In genomic region chr15:80989518-80990478, GRCh38 we compare ENCODE assay signal across 1 cellular context.
TF ChIP-seq lines count a peak whose summit lies in the region.

MESD (minus strand) TSS chr15:80989819; CDS start chr15:80989791, 28 bp downstream.

TF ChIP-seq in HepG2, 621 proteins besides CTCF, POLR2A, EP300 and RAD21 (continued from another document and continues in another):
- no peak for TF ChIP-seq GMEB2 (CRISPR knock-in tag; IDR thresholded peaks at IDR 0.05; ENCODE audit: low read depth)
- no peak for TF ChIP-seq MTA3 (CRISPR knock-in tag; IDR thresholded peaks at IDR 0.05)
- no peak for TF ChIP-seq SRSF4 (IDR thresholded peaks at IDR 0.05; ENCODE audit: low read depth, low read length, poor library complexity, severe bottlenecking)
- TF ChIP-seq NKX3-1 (CRISPR knock-in tag; IDR thresholded peaks at IDR 0.05) = no peak
- no peak for TF ChIP-seq ARNT (IDR thresholded peaks at IDR 0.05)
- peak; percentile 53 for TF ChIP-seq ZBTB26 (CRISPR knock-in tag; IDR thresholded peaks at IDR 0.05; ENCODE audit: borderline replicate concordance)
- TF ChIP-seq ZNF644 (CRISPR knock-in tag; IDR thresholded peaks at IDR 0.05; ENCODE audit: low read depth) = no peak
- no peak for TF ChIP-seq ZNF33A (CRISPR knock-in tag; IDR thresholded peaks at IDR 0.05; ENCODE audit: borderline replicate concordance)
- no peak for TF ChIP-seq BCLAF1 (IDR thresholded peaks at IDR 0.05)
- TF ChIP-seq ZBTB10 (CRISPR knock-in tag; IDR thresholded peaks at IDR 0.05; ENCODE audit: borderline replicate concordance) = no peak
- no peak for TF ChIP-seq SRF (IDR thresholded peaks at IDR 0.05; ENCODE audit: low read depth, low read length)
- no peak for TF ChIP-seq TRAFD1 (CRISPR knock-in tag; IDR thresholded peaks at IDR 0.05; ENCODE audit: borderline replicate concordance)
- TF ChIP-seq ZNF772 (CRISPR knock-in tag; IDR thresholded peaks at IDR 0.05) = no peak
- TF ChIP-seq RARA (CRISPR knock-in tag; IDR thresholded peaks at IDR 0.05) = 0 out of 2 replicates have a peak, but pooled peaks have one; percentile 8
- no peak for TF ChIP-seq ZNF724P (CRISPR knock-in tag; IDR thresholded peaks at IDR 0.05; ENCODE audit: borderline replicate concordance)
- no peak for TF ChIP-seq ZNF282 (IDR thresholded peaks at IDR 0.05; ENCODE audit: partially characterized antibody)
- no peak for TF ChIP-seq ZNF225 (CRISPR knock-in tag; IDR thresholded peaks at IDR 0.05)
- TF ChIP-seq TERF1 (CRISPR knock-in tag; IDR thresholded peaks at IDR 0.05) = no peak
- no peak for TF ChIP-seq ZSCAN25 (CRISPR knock-in tag; IDR thresholded peaks at IDR 0.05)
- TF ChIP-seq ZNF513 (CRISPR knock-in tag; conservative IDR thresholded peaks at IDR 0.05) = no peak
- TF ChIP-seq HOXA3 (CRISPR knock-in tag; IDR thresholded peaks at IDR 0.05) = peak; percentile 88
- no peak for TF ChIP-seq ZBTB20 (CRISPR knock-in tag; IDR thresholded peaks at IDR 0.05; ENCODE audit: borderline replicate concordance, low read depth)
- 0 out of 2 replicates have a peak, but pooled peaks have one; percentile 9 for TF ChIP-seq ZNF12 (CRISPR knock-in tag; IDR thresholded peaks at IDR 0.05)
- TF ChIP-seq KLF12 (CRISPR knock-in tag; IDR thresholded peaks at IDR 0.05; ENCODE audit: borderline replicate concordance) = peak; percentile 26; the same call in 1 of the 2 replicates
- TF ChIP-seq ZNF275 (CRISPR knock-in tag; IDR thresholded peaks at IDR 0.05; ENCODE audit: borderline replicate concordance) = no peak
- TF ChIP-seq ZBTB1 (CRISPR knock-in tag; IDR thresholded peaks at IDR 0.05; ENCODE audit: borderline replicate concordance) = no peak
- TF ChIP-seq CCAR2 (optimal IDR thresholded peaks at IDR 0.05; ENCODE audit: low read depth, low read length) = no peak
- TF ChIP-seq NR2F6 (IDR thresholded peaks at IDR 0.05) = no peak
- peak; percentile 30; the same call in 1 of the 2 replicates for TF ChIP-seq NR2F6 (CRISPR knock-in tag; IDR thresholded peaks at IDR 0.05)
- TF ChIP-seq SOX5 (CRISPR knock-in tag; IDR thresholded peaks at IDR 0.05; ENCODE audit: borderline replicate concordance) = no peak
- 0 out of 2 replicates have a peak, but pooled peaks have one; percentile 70 for TF ChIP-seq ZNF557 (CRISPR knock-in tag; IDR thresholded peaks at IDR 0.05)
- no peak for TF ChIP-seq FIP1L1 (IDR thresholded peaks at IDR 0.05; ENCODE audit: borderline replicate concordance, insufficient read depth, low read depth, low read length)
- TF ChIP-seq GPN1 (CRISPR knock-in tag; IDR thresholded peaks at IDR 0.05; ENCODE audit: borderline replicate concordance) = no peak
- TF ChIP-seq ZNF160 (CRISPR knock-in tag; IDR thresholded peaks at IDR 0.05) = no peak
- TF ChIP-seq ZNF607 (CRISPR knock-in tag; IDR thresholded peaks at IDR 0.05; ENCODE audit: borderline replicate concordance) = peak; percentile 65; the same call in 1 of the 2 replicates
- TF ChIP-seq ZBTB8A (CRISPR knock-in tag; IDR thresholded peaks at IDR 0.05; ENCODE audit: borderline replicate concordance, low read depth) = no peak
- TF ChIP-seq FUBP1 (CRISPR knock-in tag; IDR thresholded peaks at IDR 0.05; ENCODE audit: borderline replicate concordance) = no peak
- no peak for TF ChIP-seq IRF1 (CRISPR knock-in tag; IDR thresholded peaks at IDR 0.05; ENCODE audit: low read depth)
- no peak for TF ChIP-seq MAFF (IDR thresholded peaks at IDR 0.05; ENCODE audit: low read depth, low read length)
- no peak for TF ChIP-seq SMYD3 (CRISPR knock-in tag; IDR thresholded peaks at IDR 0.05)
- TF ChIP-seq ZNF562 (CRISPR knock-in tag; IDR thresholded peaks at IDR 0.05; ENCODE audit: borderline replicate concordance) = no peak
- peak; percentile 74 for TF ChIP-seq THAP11 (CRISPR knock-in tag; IDR thresholded peaks at IDR 0.05)
- TF ChIP-seq ZNF740 (CRISPR knock-in tag; IDR thresholded peaks at IDR 0.05) = no peak
- peak; percentile 51; the same call in 1 of the 2 replicates for TF ChIP-seq AHR (CRISPR knock-in tag; IDR thresholded peaks at IDR 0.05)
- TF ChIP-seq HHEX (CRISPR knock-in tag; IDR thresholded peaks at IDR 0.05) = no peak
